8 cellular contexts compared by ENCODE assay signal in genomic region chr3:126083511-126083912, GRCh38. TPM values are rescaled to one million over a fixed set of nuclear protein-coding genes. Genes with fewer than 3 reads are reported as not detected.
DNase-seq lines count a peak whose midpoint lies in the region; ATAC-seq and TF ChIP-seq lines count a peak whose summit lies in the region.

No MANE protein-coding gene starts in this region.

- H3K4me3 Mint-ChIP-seq in endothelial cell (ENCODE audit: unreplicated experiment) = peak overlapping the region; percentile 94

- TF ChIP-seq POLR2A in testis (IDR thresholded peaks at IDR 0.05) = no peak

- H3K9ac ChIP-seq in Loucy (ENCODE audit: low read depth, low read length, poor library complexity, severe bottlenecking) (peak overlapping the region; percentile 81), mucosa of rectum (ENCODE audit: low read depth in 1 of 2, low read length in 2 of 2) (peak overlapping the region; percentile 60 to 76)

- no peaks in the 10 kb centered on the region for H3K9me2 ChIP-seq in Loucy (replicated peaks; ENCODE audit: low read depth, low read length)

- H2AFZ ChIP-seq in Loucy (ENCODE audit: low read length) = peak overlapping the region; percentile 64; the same call in 1 of the 2 replicates

- peaks cover 3% of the 10 kb centered on the region for H3K36me3 Mint-ChIP-seq in endothelial cell (ENCODE audit: low read depth, unreplicated experiment)

- H3K4me3 ChIP-seq in HAP-1 (peak overlapping the region; percentile 53), Loucy (ENCODE audit: low read length, poor library complexity, severe bottlenecking) (peak overlapping the region; percentile 82), mucosa of rectum (ENCODE audit: low read length in 2 of 2) (peak overlapping the region; percentile 73 to 75), testis (peak overlapping the region; percentile 82 to 94)

- no peaks in the 10 kb centered on the region for H4K20me1 ChIP-seq in Loucy (ENCODE audit: insufficient read depth, low read length, poor library complexity, severe bottlenecking)

- H3K4me1 Mint-ChIP-seq in endothelial cell (ENCODE audit: unreplicated experiment) = no peaks in the 10 kb centered on the region

- H3K27me3 ChIP-seq in HAP-1 (ENCODE audit: low read depth) (no peaks in the 10 kb centered on the region), Loucy (ENCODE audit: insufficient read depth, low read length, poor library complexity, severe bottlenecking) (no peaks in the 10 kb centered on the region), mucosa of rectum (ENCODE audit: control insufficient read depth in 2 of 2, insufficient read depth in 2 of 2, low read length in 2 of 2) (no peaks in the 10 kb centered on the region), testis (no peaks in the 10 kb centered on the region)

- H3K36me3 ChIP-seq in HAP-1 (replicated peaks) (no peaks in the 10 kb centered on the region), Loucy (ENCODE audit: insufficient read depth, low read length) (no peaks in the 10 kb centered on the region), mucosa of rectum (ENCODE audit: control insufficient read depth in 2 of 2, insufficient read depth in 2 of 2, low read length in 2 of 2) (no peaks in the 10 kb centered on the region), testis (ENCODE audit: low read depth, missing control alignments) (no peaks in the 10 kb centered on the region)

- in situ Hi-C loops in HAP-1 (cut with MboI; ENCODE audit: low sequenced_read_pairs) = no loop called here

- peaks cover 8% of the 10 kb centered on the region for H3K79me2 ChIP-seq in Loucy (ENCODE audit: insufficient read depth, low read length)

- peak overlapping the region; percentile 90 for H3K4me2 ChIP-seq in Loucy (ENCODE audit: low read depth, low read length, poor library complexity, severe bottlenecking)

- TF ChIP-seq CTCF in Loucy (conservative IDR thresholded peaks at IDR 0.05; ENCODE audit: low read length) (no peak), endothelial cell (IDR thresholded peaks at IDR 0.05; ENCODE audit: unreplicated experiment) (no peak), testis (IDR thresholded peaks at IDR 0.05) (no peak)

- intact Hi-C loops in testis (cut with DNase I; ENCODE audit: low total_unique reads) = no loop called here

- H3K27me3 Mint-ChIP-seq in endothelial cell (ENCODE audit: unreplicated experiment) = peaks cover 2% of the 10 kb centered on the region

- WGBS in testis, 2 donors = 0 to 1% methylated on average over 19 to 30 of the region's 30 CpGs

- H3K4me1 ChIP-seq in HAP-1 (peaks cover 9% of the 10 kb centered on the region), Loucy (ENCODE audit: insufficient read depth, low read length, poor library complexity, severe bottlenecking) (peaks cover 13% of the 10 kb centered on the region), mucosa of rectum (ENCODE audit: control insufficient read depth in 2 of 2, insufficient read depth in 2 of 2, low read length in 2 of 2) (no peaks in the 10 kb centered on the region), testis (peaks cover 26% of the 10 kb centered on the region)

- H3K9me3 ChIP-seq in HAP-1 (peaks cover 13% of the 10 kb centered on the region), Loucy (ENCODE audit: insufficient read depth, low read depth, low read length) (peaks cover 4% of the 10 kb centered on the region; the same call in 1 of the 2 replicates), mucosa of rectum (ENCODE audit: control insufficient read depth in 2 of 2, low read length in 2 of 2) (no peaks in the 10 kb centered on the region), testis (no peaks in the 10 kb centered on the region)

- H3F3A ChIP-seq in Loucy (ENCODE audit: low read depth) = no peaks in the 10 kb centered on the region

- H3K27ac ChIP-seq in mucosa of rectum (ENCODE audit: low read depth in 2 of 2, low read length in 2 of 2) (peak overlapping the region; percentile 78 to 84), testis (peak overlapping the region; percentile 91 to 92)

- no peaks in the 10 kb centered on the region for H3K9me3 Mint-ChIP-seq in endothelial cell (ENCODE audit: unreplicated experiment)

- ATAC-seq in activated CD4-positive, CD25-positive, alpha-beta regulatory T cell treated with anti-CD3 and anti-CD28 coated beads, Interleukin-2, amount 50 U/mL, for 24 hours = peak; percentile 48 to 61

- H3K27ac Mint-ChIP-seq in endothelial cell (ENCODE audit: unreplicated experiment) = no peak overlapping the region

- DNase-seq in NCI-H524 (lab: John Stamatoyannopoulos, UW) = peak; percentile 42 to 77
- DNase-seq in NCI-H524 treated with DMSO at 0.1 percent for 48 hours (lab: John Stamatoyannopoulos, UW) = no peak
- peak; percentile 46 to 72 for DNase-seq in HAP-1 (ENCODE audit: low spot score in 2 of 2)
- DNase-seq in endothelial cell (ENCODE audit: low spot score) = peak; percentile 40
- peak; percentile 58 for DNase-seq in testis

RNA-seq across cellular contexts. Expression of gene SLC41A3, which starts 0.4 kb away (rescaled TPM):
- total RNA-seq in endothelial cell (ENCODE audit: unreplicated experiment) (52.3 TPM), testis (100 to 1,000 TPM; 160 to 220 TPM)
- polyA plus RNA-seq in testis (ENCODE audit: insufficient read depth, low read depth, low replicate concordance) = 161 TPM
